13 cellular contexts compared by ENCODE assay signal in the genomic region with DNA sequence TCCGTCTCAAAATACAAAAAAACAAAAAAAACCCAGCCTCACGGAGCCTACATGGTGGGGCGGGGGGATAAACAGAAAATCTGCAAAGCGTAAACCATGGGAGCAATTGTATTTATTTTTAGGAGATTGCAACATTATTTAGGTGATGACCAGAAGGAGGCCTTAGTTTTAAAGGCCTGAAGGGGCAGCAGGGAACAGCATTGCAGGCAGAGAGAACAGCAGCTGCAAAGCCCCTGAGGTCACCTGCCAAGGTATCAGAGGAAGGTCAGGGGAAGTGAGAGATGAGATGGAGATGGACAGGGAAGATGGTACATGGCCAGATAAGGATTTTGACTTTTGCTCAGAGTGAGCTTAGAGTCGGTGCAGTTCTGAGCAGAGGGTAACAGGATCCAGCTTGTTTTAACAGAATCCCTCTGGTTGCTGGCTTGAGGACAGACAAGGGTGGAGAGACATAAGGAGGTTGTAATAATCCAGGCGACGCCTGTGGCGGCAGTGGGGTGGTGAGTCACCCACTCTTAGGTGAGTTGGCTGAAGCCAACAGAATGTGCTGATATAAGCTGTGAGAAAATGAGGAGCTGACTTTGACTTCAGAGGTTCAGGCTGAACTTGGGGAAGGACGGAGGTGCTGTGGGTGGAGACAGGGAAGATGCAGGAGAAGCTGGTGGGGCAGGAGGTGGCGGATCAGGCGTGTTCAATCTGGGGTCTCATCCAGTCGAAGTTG.
DNase-seq lines count a peak whose midpoint lies in the region; ATAC-seq and TF ChIP-seq lines count a peak whose summit lies in the region.
"Had no signal": no experiment of that assay in that cellular context is flagged by ENCODE, and none has a peak within 500 bp of the region (broad histone marks: within the 10 kb centered on the region; RNA-seq: fewer than 3 reads in every experiment).

No MANE protein-coding gene starts in this region.

- ATAC-seq in lower lobe of right lung (peak; percentile 67 to 85), GM18873 (IDR thresholded peaks at IDR 0.05; ENCODE audit: low FRiP score, unreplicated experiment) (no peak)

- peak overlapping the region; percentile 27 for H3K27ac Mint-ChIP-seq in activated CD4-positive, alpha-beta memory T cell treated with anti-CD3 and anti-CD28 coated beads, Interleukin-2, amount 10 ng/mL, durations not matched to agents 7 days and 5 days
- H3K27ac Mint-ChIP-seq in activated CD4-positive, alpha-beta memory T cell treated with anti-CD3 and anti-CD28 coated beads for 36 hours, result no peak overlapping the region

- H3K36me3 ChIP-seq in lower lobe of right lung, result no peaks in the 10 kb centered on the region
- no peaks in the 10 kb centered on the region for H3K36me3 ChIP-seq in OCI-LY7 (ENCODE audit: insufficient read depth, low read length)
- peaks cover 0 to 10% (median 3%) of the 10 kb centered on the region in 4 donors for H3K36me3 ChIP-seq in esophagus muscularis mucosa
- H3K36me3 ChIP-seq: BE2C, breast epithelium, uterus had no signal

- peak; percentile 33 for DNase-seq in activated CD4-positive, alpha-beta memory T cell treated with anti-CD3 and anti-CD28 coated beads, Interleukin-2, amount 10 ng/mL, durations not matched to agents 7 days and 5 days
- no peak for DNase-seq in activated CD4-positive, alpha-beta memory T cell treated with anti-CD3 and anti-CD28 coated beads for 36 hours
- peak; percentile 86 for DNase-seq in astrocyte of the hippocampus (ENCODE audit: low read depth, low spot score)
- no peak for DNase-seq in lower lobe of right lung
- DNase-seq in OCI-LY7 (ENCODE audit: low spot score), result no peak
- no peak for DNase-seq in stimulated activated naive CD4-positive, alpha-beta T cell treated with Interleukin-2 at 50 U/mL for 16 hours (lab: John Stamatoyannopoulos, UW)
- DNase-seq in esophagus muscularis mucosa (ENCODE audit: extremely low spot score), result no peak
- DNase-seq: BE2C, naive B cell, NCI-H1417 treated with DMSO at 0.1 percent for 48 hours, uterus had no signal

- WGBS in esophagus muscularis mucosa, result 82% methylated on average over 12 of the region's 12 CpGs

- peaks cover 4% of the 10 kb centered on the region for H3K4me1 ChIP-seq in lower lobe of right lung
- H3K4me1 ChIP-seq in OCI-LY7 (ENCODE audit: insufficient read depth, low read length, poor library complexity, severe bottlenecking), result peaks cover 8% of the 10 kb centered on the region
- H3K4me1 ChIP-seq in esophagus muscularis mucosa, result peaks cover 0 to 6% (median 5%) of the 10 kb centered on the region in 4 donors
- H3K4me1 ChIP-seq: BE2C, breast epithelium, uterus had no signal

- H3K27me3 ChIP-seq in lower lobe of right lung (ENCODE audit: low read depth), result no peaks in the 10 kb centered on the region
- H3K27me3 ChIP-seq in esophagus muscularis mucosa, result no peaks in the 10 kb centered on the region
- H3K27me3 ChIP-seq: BE2C, breast epithelium, uterus had no signal

- intact Hi-C loops in activated CD4-positive, alpha-beta memory T cell treated with anti-CD3 and anti-CD28 coated beads for 36 hours (cut with micrococcal nuclease), result no loop called here
- intact Hi-C loops in lower lobe of right lung (cut with DNase I), result no loop called here
- intact Hi-C loops in OCI-LY7 (cut with micrococcal nuclease; ENCODE audit: unreplicated experiment), result no loop called here
- intact Hi-C loops in esophagus muscularis mucosa (cut with DNase I), result no loop called here

- CTCF ChIA-PET in activated CD4-positive, alpha-beta memory T cell treated with anti-CD3 and anti-CD28 coated beads, Interleukin-2, amount 10 ng/mL, durations not matched to agents 7 days and 5 days (lab: Charles Lee), result interaction anchor here (0.5 kb wide), 1 partner anchor 45 kb away, joined by 4 read pairs; no protein-coding TSS in a partner anchor
- CTCF ChIA-PET in activated CD4-positive, alpha-beta memory T cell treated with anti-CD3 and anti-CD28 coated beads for 36 hours (lab: Charles Lee), result no interaction called here
- CTCF ChIA-PET in OCI-LY7 (lab: Charles Lee; ENCODE audit: unreplicated experiment), result no interaction called here

- no peaks in the 10 kb centered on the region for H3K79me2 ChIP-seq in OCI-LY7 (ENCODE audit: insufficient read depth, low read depth, low read length)

- no peak overlapping the region for H3K4me3 ChIP-seq in lower lobe of right lung
- no peak overlapping the region for H3K4me3 ChIP-seq in OCI-LY7 (ENCODE audit: low read depth, low read length, poor library complexity, severe bottlenecking)
- H3K4me3 ChIP-seq in esophagus muscularis mucosa, result no peak overlapping the region
- H3K4me3 ChIP-seq: breast epithelium, uterus had no signal

- H3K9me2 ChIP-seq in OCI-LY7 (ENCODE audit: insufficient read depth, low read length), result no peaks in the 10 kb centered on the region

- no peak overlapping the region for H3K4me2 ChIP-seq in OCI-LY7 (ENCODE audit: low read length)

- no peak for TF ChIP-seq POLR2A in esophagus muscularis mucosa (IDR thresholded peaks at IDR 0.05; ENCODE audit: low read depth)

- peaks cover 2% of the 10 kb centered on the region for H3K27me3 Mint-ChIP-seq in activated CD4-positive, alpha-beta memory T cell treated with anti-CD3 and anti-CD28 coated beads, Interleukin-2, amount 10 ng/mL, durations not matched to agents 7 days and 5 days
- no peaks in the 10 kb centered on the region for H3K27me3 Mint-ChIP-seq in activated CD4-positive, alpha-beta memory T cell treated with anti-CD3 and anti-CD28 coated beads for 36 hours
- H3K27me3 Mint-ChIP-seq: naive B cell had no signal

- H3K36me3 Mint-ChIP-seq in activated CD4-positive, alpha-beta memory T cell treated with anti-CD3 and anti-CD28 coated beads, Interleukin-2, amount 10 ng/mL, durations not matched to agents 7 days and 5 days (ENCODE audit: low read depth), result no peaks in the 10 kb centered on the region
- H3K36me3 Mint-ChIP-seq in activated CD4-positive, alpha-beta memory T cell treated with anti-CD3 and anti-CD28 coated beads for 36 hours, result no peaks in the 10 kb centered on the region
- H3K36me3 Mint-ChIP-seq: naive B cell had no signal

- no peaks in the 10 kb centered on the region for H4K20me1 ChIP-seq in OCI-LY7 (ENCODE audit: insufficient read depth, low read length)

- H3K27ac ChIP-seq in lower lobe of right lung, result no peak overlapping the region
- no peak overlapping the region for H3K27ac ChIP-seq in OCI-LY7 (ENCODE audit: low read depth, low read length, poor library complexity, severe bottlenecking)
- H3K27ac ChIP-seq in esophagus muscularis mucosa (replicated peaks in 1 of 4), result no peak overlapping the region
- H3K27ac ChIP-seq: breast epithelium, uterus had no signal

- H3K4me1 Mint-ChIP-seq in activated CD4-positive, alpha-beta memory T cell treated with anti-CD3 and anti-CD28 coated beads, Interleukin-2, amount 10 ng/mL, durations not matched to agents 7 days and 5 days, result peaks cover 17% of the 10 kb centered on the region
- no peaks in the 10 kb centered on the region for H3K4me1 Mint-ChIP-seq in activated CD4-positive, alpha-beta memory T cell treated with anti-CD3 and anti-CD28 coated beads for 36 hours (ENCODE audit: low read depth)

- no peak for TF ChIP-seq EP300 in esophagus muscularis mucosa (IDR thresholded peaks at IDR 0.05)

- no peak overlapping the region for H3K4me3 Mint-ChIP-seq in activated CD4-positive, alpha-beta memory T cell treated with anti-CD3 and anti-CD28 coated beads, Interleukin-2, amount 10 ng/mL, durations not matched to agents 7 days and 5 days
- no peak overlapping the region for H3K4me3 Mint-ChIP-seq in activated CD4-positive, alpha-beta memory T cell treated with anti-CD3 and anti-CD28 coated beads for 36 hours
- H3K4me3 Mint-ChIP-seq: naive B cell had no signal

- POLR2A ChIA-PET in activated CD4-positive, alpha-beta memory T cell treated with anti-CD3 and anti-CD28 coated beads, Interleukin-2, amount 10 ng/mL, durations not matched to agents 7 days and 5 days (lab: Charles Lee), result interaction anchor here (1.1 kb wide), 1 partner anchor 8 kb away, joined by 5 read pairs; no protein-coding TSS in a partner anchor
- POLR2A ChIA-PET in activated CD4-positive, alpha-beta memory T cell treated with anti-CD3 and anti-CD28 coated beads for 36 hours (lab: Charles Lee), result no interaction called here
- POLR2A ChIA-PET in OCI-LY7 (lab: Charles Lee), result no interaction called here

- H3K9me3 Mint-ChIP-seq in activated CD4-positive, alpha-beta memory T cell treated with anti-CD3 and anti-CD28 coated beads, Interleukin-2, amount 10 ng/mL, durations not matched to agents 7 days and 5 days, result no peaks in the 10 kb centered on the region
- no peaks in the 10 kb centered on the region for H3K9me3 Mint-ChIP-seq in activated CD4-positive, alpha-beta memory T cell treated with anti-CD3 and anti-CD28 coated beads for 36 hours
- H3K9me3 Mint-ChIP-seq: naive B cell had no signal

- BruUV-seq in OCI-LY7 (replicated peaks; lab: Mats Ljungman, UMichigan), result no TSS peak

- H3K9me3 ChIP-seq in lower lobe of right lung, result no peaks in the 10 kb centered on the region
- H3K9me3 ChIP-seq in OCI-LY7 (ENCODE audit: low read length), result no peaks in the 10 kb centered on the region
- no peaks in the 10 kb centered on the region for H3K9me3 ChIP-seq in esophagus muscularis mucosa
- H3K9me3 ChIP-seq: BE2C, breast epithelium, uterus had no signal

- H2AFZ ChIP-seq in OCI-LY7 (ENCODE audit: low read length), result no peak overlapping the region

- TF ChIP-seq CTCF in lower lobe of right lung (IDR thresholded peaks at IDR 0.05) (no peak), OCI-LY7 (conservative IDR thresholded peaks at IDR 0.05; ENCODE audit: low read length) (no peak), esophagus muscularis mucosa (IDR thresholded peaks at IDR 0.05) (no peak)

Comparison
In these comparisons a context has a peak if more than half of its experiments do, and no peak if none do; other contexts are left out.
1. DNase-seq: peak in activated CD4-positive, alpha-beta memory T cell treated with anti-CD3 and anti-CD28 coated beads, Interleukin-2, amount 10 ng/mL, durations not matched to agents 7 days and 5 days (single experiment) and astrocyte of the hippocampus (single experiment); none in activated CD4-positive, alpha-beta memory T cell treated with anti-CD3 and anti-CD28 coated beads for 36 hours (single experiment), lower lobe of right lung (single experiment), OCI-LY7 (single experiment), stimulated activated naive CD4-positive, alpha-beta T cell treated with Interleukin-2 at 50 U/mL for 16 hours (single experiment) and esophagus muscularis mucosa (single experiment).